20 cellular contexts compared by ENCODE assay signal in the genomic region with DNA sequence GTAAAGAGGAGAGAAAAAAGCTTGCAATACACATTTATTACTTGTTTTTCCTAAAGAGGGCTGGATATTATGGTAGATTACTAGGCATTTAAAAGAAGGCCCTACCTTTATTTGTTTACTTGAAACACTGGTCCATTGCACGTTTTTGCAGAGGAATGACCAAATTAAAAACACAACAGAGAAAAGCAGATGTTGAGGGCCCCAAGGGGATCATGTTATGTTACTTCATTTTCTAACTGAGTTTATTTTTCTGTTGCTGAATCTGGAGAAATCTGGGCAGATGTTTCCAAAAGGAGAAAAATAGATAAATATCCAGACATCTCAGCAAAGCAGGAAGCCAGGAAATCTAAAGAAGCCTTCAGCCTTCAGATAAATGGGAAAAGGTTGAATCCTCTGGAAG.
"Had no signal": no experiment of that assay in that cellular context is flagged by ENCODE, and none has a peak within 500 bp of the region (broad histone marks: within the 10 kb centered on the region; RNA-seq: fewer than 3 reads in every experiment).

No MANE protein-coding gene starts in this region.

- H3K27me3 Mint-ChIP-seq: activated CD4-positive, alpha-beta T cell treated with anti-CD3 and anti-CD28 coated beads, Interleukin-2, amount 10 ng/mL, durations not matched to agents 7 days and 5 days; effector memory CD8-positive, alpha-beta T cell had no signal

- DNase-seq: activated CD4-positive, alpha-beta T cell treated with anti-CD3 and anti-CD28 coated beads, Interleukin-2, amount 10 ng/mL, durations not matched to agents 7 days and 5 days; activated CD4-positive, CD25-positive, alpha-beta regulatory T cell treated with anti-CD3 and anti-CD28 coated beads, Interleukin-2, amount 50 U/mL, for 72 hours; activated T-cell treated with anti-CD3 and anti-CD28 coated beads, Interleukin-2, amount 50 U/mL, for 1 hour; adrenal gland; colonic mucosa; dorsolateral prefrontal cortex; effector memory CD8-positive, alpha-beta T cell; foreskin keratinocyte; left lung; ovary; spleen; stimulated activated CD4-positive, alpha-beta T cell treated with anti-CD3 and anti-CD28 coated beads, Interleukin-4, amount 100 ng/mL, for 1 hour; stimulated activated naive CD4-positive, alpha-beta T cell treated with Interleukin-2 at 50 U/mL for 16 hours; T-helper 1 cell; upper lobe of left lung; WERI-Rb-1 had no signal

- H3K4me1 Mint-ChIP-seq: activated CD4-positive, alpha-beta T cell treated with anti-CD3 and anti-CD28 coated beads, Interleukin-2, amount 10 ng/mL, durations not matched to agents 7 days and 5 days had no signal

- H3K4me3 Mint-ChIP-seq: activated CD4-positive, alpha-beta T cell treated with anti-CD3 and anti-CD28 coated beads, Interleukin-2, amount 10 ng/mL, durations not matched to agents 7 days and 5 days; effector memory CD8-positive, alpha-beta T cell had no signal

- H3K4me3 ChIP-seq: adrenal gland, colonic mucosa, dorsolateral prefrontal cortex, esophagus muscularis mucosa, left lung, ovary, prostate gland, spleen, thoracic aorta, upper lobe of left lung had no signal

- ATAC-seq: activated naive CD4-positive, alpha-beta T cell treated with anti-CD3 and anti-CD28 coated beads, Interleukin-2, amount 50 U/mL, for 72 hours; effector memory CD8-positive, alpha-beta T cell; foreskin keratinocyte; left lung had no signal

- H3K27ac Mint-ChIP-seq: activated CD4-positive, alpha-beta T cell treated with anti-CD3 and anti-CD28 coated beads, Interleukin-2, amount 10 ng/mL, durations not matched to agents 7 days and 5 days; activated naive CD4-positive, alpha-beta T cell treated with anti-CD3 and anti-CD28 coated beads, Interleukin-2, amount 50 U/mL, for 72 hours; effector memory CD8-positive, alpha-beta T cell had no signal

- H3K36me3 Mint-ChIP-seq: activated naive CD4-positive, alpha-beta T cell treated with anti-CD3 and anti-CD28 coated beads, Interleukin-2, amount 50 U/mL, for 72 hours had no signal
